8 cellular contexts compared by ENCODE assay signal in genomic region chr9:83281306-83282255, GRCh38.
DNase-seq lines count a peak whose midpoint lies in the region; ATAC-seq and TF ChIP-seq lines count a peak whose summit lies in the region.

No MANE protein-coding gene starts in this region.

- intact Hi-C loops in adrenal gland (cut with DNase I): no loop called here
- intact Hi-C loops in sigmoid colon (cut with DNase I): no loop called here

- H3K27me3 ChIP-seq in adrenal gland (no peaks in the 10 kb centered on the region), sigmoid colon (no peaks in the 10 kb centered on the region)

- H3K4me3 ChIP-seq in adrenal gland (no peak overlapping the region), sigmoid colon (no peak overlapping the region)

- ATAC-seq in HG03469 (IDR thresholded peaks at IDR 0.05; ENCODE audit: unreplicated experiment) (peak; percentile 65), GM19351 (IDR thresholded peaks at IDR 0.05; ENCODE audit: unreplicated experiment) (no peak)

- H3K27ac ChIP-seq in adrenal gland (peak overlapping the region; percentile 33 to 78 (median 63)), sigmoid colon (peak overlapping the region in 1 of 4 donors; percentile 11)

- WGBS in adrenal gland, 4 donors: 23 to 29% (median 25%) methylated on average over 7 of the region's 7 CpGs
- 43 to 45% methylated on average over 7 of the region's 7 CpGs for WGBS in sigmoid colon, 2 donors

- H3K4me1 ChIP-seq in adrenal gland (replicated peaks in 1 of 2): peaks cover 13 to 22% of the 10 kb centered on the region in 2 donors
- peaks cover 0 to 7% (median 2%) of the 10 kb centered on the region in 4 donors for H3K4me1 ChIP-seq in sigmoid colon

- no peak for TF ChIP-seq EP300 in sigmoid colon (IDR thresholded peaks at IDR 0.05)

- H3K9me3 ChIP-seq in adrenal gland (replicated peaks in 1 of 3): no peaks in the 10 kb centered on the region
- H3K9me3 ChIP-seq in sigmoid colon: peaks cover 0 to 1% (median 0%) of the 10 kb centered on the region in 4 donors

- TF ChIP-seq POLR2A in adrenal gland (IDR thresholded peaks at IDR 0.05) (no peak), sigmoid colon (IDR thresholded peaks at IDR 0.05) (no peak)

- in situ Hi-C loops in ACHN (cut with HindIII; ENCODE audit: low pct_ligation_motif_present, low pct_unique_long_range_greater_than_20kb, low sequenced_read_pairs): no loop called here

- peak; percentile 64 for DNase-seq in ACHN
- DNase-seq in adrenal gland: peak; percentile 69 to 92 (median 88)
- peak; percentile 73 for DNase-seq in islet precursor cell
- no peak for DNase-seq in iPS-NIHi7 (ENCODE audit: extremely low spot score)
- no peak for DNase-seq in cerebellum (ENCODE audit: low spot score)
- DNase-seq in sigmoid colon: no peak

- TF ChIP-seq CTCF in adrenal gland (IDR thresholded peaks at IDR 0.05): no peak
- no peak for TF ChIP-seq CTCF in sigmoid colon (IDR thresholded peaks at IDR 0.05)

- no peaks in the 10 kb centered on the region for H3K36me3 ChIP-seq in adrenal gland (replicated peaks in 1 of 2)
- H3K36me3 ChIP-seq in sigmoid colon: no peaks in the 10 kb centered on the region

Comparison
In these comparisons a context has a peak if more than half of its experiments do, and no peak if none do; other contexts are left out.
1. DNase-seq: peak in ACHN (single experiment), adrenal gland (7 of 7) and islet precursor cell (single experiment); none in iPS-NIHi7 (single experiment), cerebellum (single experiment) and sigmoid colon (single experiment).